ENCODE assay signal across 10 cellular contexts in the genomic region with DNA sequence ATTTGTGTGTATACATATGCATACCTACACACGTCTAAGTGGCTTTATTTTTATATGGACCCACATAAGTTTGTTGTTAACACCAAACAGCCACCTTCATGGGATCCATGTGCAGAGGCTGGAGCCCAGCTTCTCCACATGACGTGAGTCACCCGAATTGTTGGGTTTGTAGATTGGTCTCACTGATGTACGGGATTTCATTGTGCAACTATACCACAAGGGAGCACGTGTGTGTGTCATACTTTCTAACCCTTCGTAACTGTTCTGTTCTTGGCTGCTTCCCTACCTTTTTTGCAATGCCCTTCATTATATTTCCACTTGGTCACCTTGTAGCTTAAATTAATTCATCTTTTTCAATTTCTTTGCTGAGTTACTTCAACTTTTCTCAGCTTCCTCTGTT. TPM values are rescaled to one million over a fixed set of nuclear protein-coding genes. Genes with fewer than 3 reads are reported as not detected.
DNase-seq lines count a peak whose midpoint lies in the region; ATAC-seq and TF ChIP-seq lines count a peak whose summit lies in the region.
"Had no signal": no experiment of that assay in that cellular context is flagged by ENCODE, and none has a peak within 500 bp of the region (broad histone marks: within the 10 kb centered on the region; RNA-seq: fewer than 3 reads in every experiment).

No MANE protein-coding gene starts in this region.

- intact Hi-C loops in psoas muscle (cut with DNase I), result loop anchor here (2.0 to 5.0 kb wide), 3 partner anchors 178 to 232 kb away; no protein-coding TSS in a partner anchor

- WGBS in psoas muscle, 3 donors, result 44 to 58% (median 51%) methylated on average over 6 of the region's 6 CpGs

- H3K27me3 ChIP-seq in psoas muscle (ENCODE audit: insufficient read depth in 3 of 3, low read length in 2 of 3), result no peaks in the 10 kb centered on the region

- peak overlapping the region; percentile 73 for H3K27ac ChIP-seq in psoas muscle

- H3K4me1 ChIP-seq in psoas muscle, result peaks cover 30% of the 10 kb centered on the region

- H3K27ac Mint-ChIP-seq in effector memory CD8-positive, alpha-beta T cell, result peak overlapping the region in 1 of 2 donors; percentile 60
- H3K27ac Mint-ChIP-seq: endodermal cell had no signal

- H3K36me3 ChIP-seq in psoas muscle (ENCODE audit: insufficient read depth in 1 of 2, low read depth in 1 of 2), result peaks cover 0 to 21% of the 10 kb centered on the region in 2 donors

- H3K4me1 Mint-ChIP-seq in effector memory CD8-positive, alpha-beta T cell (ENCODE audit: low read depth in 2 of 2), result peaks cover 3 to 19% of the 10 kb centered on the region in 2 donors
- H3K4me1 Mint-ChIP-seq: endodermal cell had no signal

- DNase-seq in GM03348 (ENCODE audit: low spot score) (peak; percentile 80), NOMO-1 treated with DMSO at 0.1 percent for 48 hours (lab: John Stamatoyannopoulos, UW; ENCODE audit: unreplicated experiment) (peak; percentile 90), choroid plexus epithelial cell (ENCODE audit: low read depth) (peak; percentile 97), psoas muscle (peak; percentile 58 to 78), SW 1271 (lab: John Stamatoyannopoulos, UW) (no peak)
- no peak for DNase-seq in effector memory CD8-positive, alpha-beta T cell
- DNase-seq: endodermal cell, KG1, NCI-H524 treated with DMSO at 0.1 percent for 48 hours had no signal

- H3K4me3 ChIP-seq in choroid plexus epithelial cell (ENCODE audit: low read depth, low read length), result no peak overlapping the region
- H3K4me3 ChIP-seq in psoas muscle, result no peak overlapping the region

- no peaks in the 10 kb centered on the region for H3K9me3 Mint-ChIP-seq in effector memory CD8-positive, alpha-beta T cell
- H3K9me3 Mint-ChIP-seq: endodermal cell had no signal

- no peaks in the 10 kb centered on the region for H3K27me3 Mint-ChIP-seq in effector memory CD8-positive, alpha-beta T cell

- peaks cover 17% of the 10 kb centered on the region for H3K36me3 Mint-ChIP-seq in effector memory CD8-positive, alpha-beta T cell (ENCODE audit: insufficient read depth)

- no peak overlapping the region for H3K4me3 Mint-ChIP-seq in effector memory CD8-positive, alpha-beta T cell
- H3K4me3 Mint-ChIP-seq: endodermal cell had no signal

- no peaks in the 10 kb centered on the region for H3K9me3 ChIP-seq in psoas muscle

- ATAC-seq in psoas muscle (peak; percentile 78 to 90 (median 84)), GM19397 (IDR thresholded peaks at IDR 0.05; ENCODE audit: unreplicated experiment) (no peak)
- no peak for ATAC-seq in effector memory CD8-positive, alpha-beta T cell (replicated peaks)

- no peak for TF ChIP-seq CTCF in choroid plexus epithelial cell (conservative IDR thresholded peaks at IDR 0.05; ENCODE audit: low read depth, low read length)
- no peak for TF ChIP-seq CTCF in psoas muscle (IDR thresholded peaks at IDR 0.05)

RNA-seq across cellular contexts. Expression of a gene that starts 21.0 kb away (rescaled TPM):
- total RNA-seq in psoas muscle, result 1 to 10 TPM; 7.0 to 9.8 (median 9.2) TPM
- 10 to 100 TPM in 1 of 3 donors, 1 to 10 TPM in 2; 4.3 to 14.8 (median 6.2) TPM for polyA plus RNA-seq in psoas muscle

RNA-seq across cellular contexts. Expression of a gene that starts 21.5 kb away (rescaled TPM):
- 10 to 100 TPM; 13.7 to 39.9 (median 23.5) TPM for total RNA-seq in psoas muscle
- 10 to 100 TPM in 2 of 3 donors, 1 to 10 TPM in 1; 5.2 to 25.4 (median 12.6) TPM for polyA plus RNA-seq in psoas muscle

Comparison
In these comparisons a context has a peak if more than half of its experiments do, and no peak if none do; other contexts are left out.
1. DNase-seq: peak in GM03348 (single experiment), NOMO-1 treated with DMSO at 0.1 percent for 48 hours (single experiment), choroid plexus epithelial cell (single experiment) and psoas muscle (2 of 2); none in SW 1271 (0 of 2) and effector memory CD8-positive, alpha-beta T cell (0 of 3).
2. ATAC-seq: peak in psoas muscle (4 of 4); none in effector memory CD8-positive, alpha-beta T cell (single experiment) and GM19397 (single experiment).